In the genomic region with DNA sequence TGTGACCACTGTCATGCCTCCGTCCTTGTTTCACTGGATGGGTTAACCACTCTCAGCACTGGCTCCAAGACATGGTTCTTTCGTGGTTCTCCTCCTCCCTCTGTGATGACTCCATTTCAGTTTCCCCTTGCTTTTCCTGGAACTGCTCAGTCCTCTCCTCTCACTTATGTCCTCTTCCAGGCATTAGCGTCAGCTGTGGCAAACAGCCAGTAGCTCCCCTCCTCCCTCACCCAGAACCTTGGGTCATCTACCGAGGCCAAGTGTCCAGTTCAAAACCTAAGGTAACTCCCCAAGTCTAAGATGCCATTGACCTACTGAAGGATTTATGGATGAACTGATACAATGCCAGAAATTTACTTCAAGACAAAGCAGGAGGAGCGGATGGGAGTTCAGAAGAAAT, we compare ENCODE assay signal across 1 cellular context.
TF ChIP-seq lines count a peak whose summit lies in the region.

No MANE protein-coding gene starts in this region.

TF ChIP-seq in K562, 482 proteins besides CTCF, POLR2A, EP300 and RAD21:
- TF ChIP-seq TFAM (CRISPR knock-in tag; conservative IDR thresholded peaks at IDR 0.05) = no peak
- TF ChIP-seq, protein P1, sequence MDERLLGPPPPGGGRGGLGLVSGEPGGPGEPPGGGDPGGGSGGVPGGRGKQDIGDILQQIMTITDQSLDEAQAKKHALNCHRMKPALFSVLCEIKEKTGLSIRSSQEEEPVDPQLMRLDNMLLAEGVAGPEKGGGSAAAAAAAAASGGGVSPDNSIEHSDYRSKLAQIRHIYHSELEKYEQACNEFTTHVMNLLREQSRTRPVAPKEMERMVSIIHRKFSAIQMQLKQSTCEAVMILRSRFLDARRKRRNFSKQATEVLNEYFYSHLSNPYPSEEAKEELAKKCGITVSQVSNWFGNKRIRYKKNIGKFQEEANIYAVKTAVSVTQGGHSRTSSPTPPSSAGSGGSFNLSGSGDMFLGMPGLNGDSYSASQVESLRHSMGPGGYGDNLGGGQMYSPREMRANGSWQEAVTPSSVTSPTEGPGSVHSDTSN (CRISPR knock-in tag; IDR thresholded peaks at IDR 0.05; ENCODE audit: low read depth) = no peak
- TF ChIP-seq, protein P1 (tag; conservative IDR thresholded peaks at IDR 0.05; ENCODE audit: low read depth) = 0 out of 2 replicates have a peak, but pooled peaks have one; percentile 13
- TF ChIP-seq, protein P2, sequence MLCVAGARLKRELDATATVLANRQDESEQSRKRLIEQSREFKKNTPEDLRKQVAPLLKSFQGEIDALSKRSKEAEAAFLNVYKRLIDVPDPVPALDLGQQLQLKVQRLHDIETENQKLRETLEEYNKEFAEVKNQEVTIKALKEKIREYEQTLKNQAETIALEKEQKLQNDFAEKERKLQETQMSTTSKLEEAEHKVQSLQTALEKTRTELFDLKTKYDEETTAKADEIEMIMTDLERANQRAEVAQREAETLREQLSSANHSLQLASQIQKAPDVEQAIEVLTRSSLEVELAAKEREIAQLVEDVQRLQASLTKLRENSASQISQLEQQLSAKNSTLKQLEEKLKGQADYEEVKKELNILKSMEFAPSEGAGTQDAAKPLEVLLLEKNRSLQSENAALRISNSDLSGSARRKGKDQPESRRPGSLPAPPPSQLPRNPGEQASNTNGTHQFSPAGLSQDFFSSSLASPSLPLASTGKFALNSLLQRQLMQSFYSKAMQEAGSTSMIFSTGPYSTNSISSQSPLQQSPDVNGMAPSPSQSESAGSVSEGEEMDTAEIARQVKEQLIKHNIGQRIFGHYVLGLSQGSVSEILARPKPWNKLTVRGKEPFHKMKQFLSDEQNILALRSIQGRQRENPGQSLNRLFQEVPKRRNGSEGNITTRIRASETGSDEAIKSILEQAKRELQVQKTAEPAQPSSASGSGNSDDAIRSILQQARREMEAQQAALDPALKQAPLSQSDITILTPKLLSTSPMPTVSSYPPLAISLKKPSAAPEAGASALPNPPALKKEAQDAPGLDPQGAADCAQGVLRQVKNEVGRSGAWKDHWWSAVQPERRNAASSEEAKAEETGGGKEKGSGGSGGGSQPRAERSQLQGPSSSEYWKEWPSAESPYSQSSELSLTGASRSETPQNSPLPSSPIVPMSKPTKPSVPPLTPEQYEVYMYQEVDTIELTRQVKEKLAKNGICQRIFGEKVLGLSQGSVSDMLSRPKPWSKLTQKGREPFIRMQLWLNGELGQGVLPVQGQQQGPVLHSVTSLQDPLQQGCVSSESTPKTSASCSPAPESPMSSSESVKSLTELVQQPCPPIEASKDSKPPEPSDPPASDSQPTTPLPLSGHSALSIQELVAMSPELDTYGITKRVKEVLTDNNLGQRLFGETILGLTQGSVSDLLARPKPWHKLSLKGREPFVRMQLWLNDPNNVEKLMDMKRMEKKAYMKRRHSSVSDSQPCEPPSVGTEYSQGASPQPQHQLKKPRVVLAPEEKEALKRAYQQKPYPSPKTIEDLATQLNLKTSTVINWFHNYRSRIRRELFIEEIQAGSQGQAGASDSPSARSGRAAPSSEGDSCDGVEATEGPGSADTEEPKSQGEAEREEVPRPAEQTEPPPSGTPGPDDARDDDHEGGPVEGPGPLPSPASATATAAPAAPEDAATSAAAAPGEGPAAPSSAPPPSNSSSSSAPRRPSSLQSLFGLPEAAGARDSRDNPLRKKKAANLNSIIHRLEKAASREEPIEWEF (CRISPR knock-in tag; IDR thresholded peaks at IDR 0.05) = no peak
- TF ChIP-seq, protein P3, sequence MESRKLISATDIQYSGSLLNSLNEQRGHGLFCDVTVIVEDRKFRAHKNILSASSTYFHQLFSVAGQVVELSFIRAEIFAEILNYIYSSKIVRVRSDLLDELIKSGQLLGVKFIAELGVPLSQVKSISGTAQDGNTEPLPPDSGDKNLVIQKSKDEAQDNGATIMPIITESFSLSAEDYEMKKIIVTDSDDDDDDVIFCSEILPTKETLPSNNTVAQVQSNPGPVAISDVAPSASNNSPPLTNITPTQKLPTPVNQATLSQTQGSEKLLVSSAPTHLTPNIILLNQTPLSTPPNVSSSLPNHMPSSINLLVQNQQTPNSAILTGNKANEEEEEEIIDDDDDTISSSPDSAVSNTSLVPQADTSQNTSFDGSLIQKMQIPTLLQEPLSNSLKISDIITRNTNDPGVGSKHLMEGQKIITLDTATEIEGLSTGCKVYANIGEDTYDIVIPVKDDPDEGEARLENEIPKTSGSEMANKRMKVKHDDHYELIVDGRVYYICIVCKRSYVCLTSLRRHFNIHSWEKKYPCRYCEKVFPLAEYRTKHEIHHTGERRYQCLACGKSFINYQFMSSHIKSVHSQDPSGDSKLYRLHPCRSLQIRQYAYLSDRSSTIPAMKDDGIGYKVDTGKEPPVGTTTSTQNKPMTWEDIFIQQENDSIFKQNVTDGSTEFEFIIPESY (CRISPR knock-in tag; IDR thresholded peaks at IDR 0.05) = no peak
- TF ChIP-seq NFIC (IDR thresholded peaks at IDR 0.05) = peak; percentile 77
- TF ChIP-seq HDGF (IDR thresholded peaks at IDR 0.05) = no peak
- TF ChIP-seq MEIS2 (IDR thresholded peaks at IDR 0.05; ENCODE audit: partially characterized antibody) = peak; percentile 29
- TF ChIP-seq, protein P4, sequence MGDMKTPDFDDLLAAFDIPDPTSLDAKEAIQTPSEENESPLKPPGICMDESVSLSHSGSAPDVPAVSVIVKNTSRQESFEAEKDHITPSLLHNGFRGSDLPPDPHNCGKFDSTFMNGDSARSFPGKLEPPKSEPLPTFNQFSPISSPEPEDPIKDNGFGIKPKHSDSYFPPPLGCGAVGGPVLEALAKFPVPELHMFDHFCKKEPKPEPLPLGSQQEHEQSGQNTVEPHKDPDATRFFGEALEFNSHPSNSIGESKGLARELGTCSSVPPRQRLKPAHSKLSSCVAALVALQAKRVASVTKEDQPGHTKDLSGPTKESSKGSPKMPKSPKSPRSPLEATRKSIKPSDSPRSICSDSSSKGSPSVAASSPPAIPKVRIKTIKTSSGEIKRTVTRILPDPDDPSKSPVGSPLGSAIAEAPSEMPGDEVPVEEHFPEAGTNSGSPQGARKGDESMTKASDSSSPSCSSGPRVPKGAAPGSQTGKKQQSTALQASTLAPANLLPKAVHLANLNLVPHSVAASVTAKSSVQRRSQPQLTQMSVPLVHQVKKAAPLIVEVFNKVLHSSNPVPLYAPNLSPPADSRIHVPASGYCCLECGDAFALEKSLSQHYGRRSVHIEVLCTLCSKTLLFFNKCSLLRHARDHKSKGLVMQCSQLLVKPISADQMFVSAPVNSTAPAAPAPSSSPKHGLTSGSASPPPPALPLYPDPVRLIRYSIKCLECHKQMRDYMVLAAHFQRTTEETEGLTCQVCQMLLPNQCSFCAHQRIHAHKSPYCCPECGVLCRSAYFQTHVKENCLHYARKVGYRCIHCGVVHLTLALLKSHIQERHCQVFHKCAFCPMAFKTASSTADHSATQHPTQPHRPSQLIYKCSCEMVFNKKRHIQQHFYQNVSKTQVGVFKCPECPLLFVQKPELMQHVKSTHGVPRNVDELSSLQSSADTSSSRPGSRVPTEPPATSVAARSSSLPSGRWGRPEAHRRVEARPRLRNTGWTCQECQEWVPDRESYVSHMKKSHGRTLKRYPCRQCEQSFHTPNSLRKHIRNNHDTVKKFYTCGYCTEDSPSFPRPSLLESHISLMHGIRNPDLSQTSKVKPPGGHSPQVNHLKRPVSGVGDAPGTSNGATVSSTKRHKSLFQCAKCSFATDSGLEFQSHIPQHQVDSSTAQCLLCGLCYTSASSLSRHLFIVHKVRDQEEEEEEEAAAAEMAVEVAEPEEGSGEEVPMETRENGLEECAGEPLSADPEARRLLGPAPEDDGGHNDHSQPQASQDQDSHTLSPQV (IDR thresholded peaks at IDR 0.05) = no peak
